8 cellular contexts compared by ENCODE assay signal in genomic region chr5:169637856-169638190, GRCh38. TPM values are rescaled to one million over a fixed set of nuclear protein-coding genes. Genes with fewer than 3 reads are reported as not detected.
A peak's percentile ranks its signal among the peaks of the same experiment; 100 is the strongest.
DNase-seq lines count a peak whose midpoint lies in the region; ATAC-seq and TF ChIP-seq lines count a peak whose summit lies in the region.

No MANE protein-coding gene starts in this region.

- H3K27me3 ChIP-seq in H7 (ENCODE audit: control insufficient read depth, insufficient read depth, low read length) (peaks cover 12% of the 10 kb centered on the region; the same call in 1 of the 2 replicates), mononuclear cell (ENCODE audit: insufficient read depth, low read length) (no peaks in the 10 kb centered on the region), tibial artery (peaks cover 0 to 29% of the 10 kb centered on the region in 2 donors), gastrocnemius medialis (peaks cover 4 to 7% (median 6%) of the 10 kb centered on the region in 3 donors), tibial nerve (peaks cover 0 to 23% of the 10 kb centered on the region in 2 donors)

- no peaks in the 10 kb centered on the region for H3K9me3 ChIP-seq in mononuclear cell (ENCODE audit: low read depth, low read length)
- H3K9me3 ChIP-seq in tibial artery = peaks cover 0 to 9% (median 0%) of the 10 kb centered on the region in 3 donors
- no peaks in the 10 kb centered on the region for H3K9me3 ChIP-seq in gastrocnemius medialis
- H3K9me3 ChIP-seq in tibial nerve = peaks cover 0 to 20% (median 2%) of the 10 kb centered on the region in 4 donors

- DNase-seq in GM12865 (ENCODE audit: low read depth) = peak; percentile 86
- no peak for DNase-seq in H7
- peak; percentile 88 for DNase-seq in NB4 (ENCODE audit: low read depth)
- peak; percentile 54 for DNase-seq in activated T-helper 9 cell treated with anti-CD3 and anti-CD28 coated beads, Interleukin-2, amount 50 U/mL, for 16 hours (ENCODE audit: low read depth)
- DNase-seq in tibial artery = no peak
- no peak for DNase-seq in gastrocnemius medialis
- no peak for DNase-seq in tibial nerve (ENCODE audit: low spot score in 2 of 2)

- intact Hi-C loops in tibial artery (cut with DNase I; ENCODE audit: low total_unique reads) = no loop called here
- intact Hi-C loops in gastrocnemius medialis (cut with DNase I; ENCODE audit: low total_unique reads) = no loop called here

- no peak overlapping the region for H3K27ac ChIP-seq in tibial artery
- H3K27ac ChIP-seq in gastrocnemius medialis = no peak overlapping the region
- peak overlapping the region in 1 of 4 donors; percentile 81 for H3K27ac ChIP-seq in tibial nerve

- H3K36me3 ChIP-seq in H7 (replicated peaks; ENCODE audit: control insufficient read depth, insufficient read depth, low read length) (no peaks in the 10 kb centered on the region), tibial artery (no peaks in the 10 kb centered on the region), gastrocnemius medialis (no peaks in the 10 kb centered on the region), tibial nerve (no peaks in the 10 kb centered on the region)

- 56 to 66% methylated on average over 6 of the region's 6 CpGs for WGBS in tibial nerve, 2 donors

- in situ Hi-C loops in gastrocnemius medialis (cut with MboI; ENCODE audit: low sequenced_read_pairs in 4 of 4) = no loop called here

- peaks cover 61% of the 10 kb centered on the region for H3K4me1 ChIP-seq in mononuclear cell (ENCODE audit: insufficient read depth, low read length)
- H3K4me1 ChIP-seq in tibial artery = peaks cover 0 to 7% (median 7%) of the 10 kb centered on the region in 4 donors
- no peaks in the 10 kb centered on the region for H3K4me1 ChIP-seq in gastrocnemius medialis
- peaks cover 0 to 4% (median 0%) of the 10 kb centered on the region in 4 donors for H3K4me1 ChIP-seq in tibial nerve

- ATAC-seq in gastrocnemius medialis = no peak

- TF ChIP-seq EP300 in tibial nerve (IDR thresholded peaks at IDR 0.05) = no peak

- H3K4me3 ChIP-seq in GM12865 (ENCODE audit: low read depth, low read length) (peak overlapping the region; percentile 67), H7 (ENCODE audit: insufficient read depth, low read depth, low read length) (peak overlapping the region; percentile 64; the same call in 1 of the 2 replicates), NB4 (ENCODE audit: low read depth, low read length) (peak overlapping the region; percentile 85), mononuclear cell (ENCODE audit: low read length) (peak overlapping the region; percentile 74), tibial artery (peak overlapping the region; percentile 35 to 39), gastrocnemius medialis (peak overlapping the region in 2 of 4 donors; percentile 13 to 40), tibial nerve (peak overlapping the region in 2 of 4 donors; percentile 51 to 65)

- TF ChIP-seq CTCF in GM12865 (IDR thresholded peaks at IDR 0.05; ENCODE audit: insufficient read depth, low read depth, low read length, missing control alignments) (no peak), NB4 (IDR thresholded peaks at IDR 0.05; ENCODE audit: low read depth, low read length) (no peak), tibial artery (IDR thresholded peaks at IDR 0.05) (no peak), gastrocnemius medialis (IDR thresholded peaks at IDR 0.05 in 4 of 5, conservative IDR thresholded peaks at IDR 0.05 in 1 of 5) (no peak), tibial nerve (IDR thresholded peaks at IDR 0.05) (no peak)

- peak; percentile 41 for TF ChIP-seq POLR2A in NB4 (IDR thresholded peaks at IDR 0.05; ENCODE audit: extremely low read depth, insufficient read length)
- TF ChIP-seq POLR2A in gastrocnemius medialis (IDR thresholded peaks at IDR 0.05) = no peak
- TF ChIP-seq POLR2A in tibial nerve (IDR thresholded peaks at IDR 0.05) = no peak

RNA-seq across cellular contexts. Expression of gene DOCK2, which starts 0.7 kb away (rescaled TPM):
- 2.6 and 3.3 TPM in 2 replicates for total RNA-seq in H7 (2014; rRNA removed; shearing (Covaris generic))
- total RNA-seq in mononuclear cell = 244 TPM
- total RNA-seq in gastrocnemius medialis = 1 to 10 TPM in 3 of 4 donors, under 1 TPM in 1; 0.32 to 5.3 (median 2.7) TPM
- total RNA-seq in tibial nerve = 10 to 100 TPM; 14.9 to 83.4 (median 23.8) TPM

RNA-seq across cellular contexts. Expression of gene SPDL1, which starts 54.2 kb away (rescaled TPM):
- total RNA-seq in H7 (2014; rRNA removed; shearing (Covaris generic)) = 31.2 and 43.1 TPM in 2 replicates
- total RNA-seq in mononuclear cell = 3.7 TPM
- total RNA-seq in gastrocnemius medialis = 1 to 10 TPM in 3 of 4 donors, under 1 TPM in 1; 0.78 to 4.6 (median 3.2) TPM
- total RNA-seq in tibial nerve = 10 to 100 TPM in 3 of 4 donors, 1 to 10 TPM in 1; 8.1 to 15.6 (median 11.7) TPM

Comparison
In these comparisons a context has a peak if more than half of its experiments do, and no peak if none do; other contexts are left out.
1. DNase-seq: peak in GM12865 (single experiment), NB4 (single experiment) and activated T-helper 9 cell treated with anti-CD3 and anti-CD28 coated beads, Interleukin-2, amount 50 U/mL, for 16 hours (single experiment); none in H7 (single experiment), tibial artery (0 of 2), gastrocnemius medialis (0 of 2) and tibial nerve (0 of 2).